8 cellular contexts compared by ENCODE assay signal in genomic region chr11:119107538-119108150, GRCh38. TPM values are rescaled to one million over a fixed set of nuclear protein-coding genes. Genes with fewer than 3 reads are reported as not detected.
DNase-seq lines count a peak whose midpoint lies in the region; ATAC-seq and TF ChIP-seq lines count a peak whose summit lies in the region.

No MANE protein-coding gene starts in this region.

- peak overlapping the region; percentile 99 for H3K4me3 ChIP-seq in thoracic aorta

- DNase-seq in CD4-positive, alpha-beta T cell: peak in 1 of 10 experiments; percentile 22
- DNase-seq in left lobe of liver (ENCODE audit: low spot score): no peak
- no peak for DNase-seq in thoracic aorta (ENCODE audit: low spot score)
- DNase-seq in COR-L47 (lab: John Stamatoyannopoulos, UW): no peak
- DNase-seq in T1000 (lab: John Stamatoyannopoulos, UW): no peak

- POLR2A ChIA-PET in CD4-positive, alpha-beta T cell (lab: Charles Lee): interaction anchor here (1.0 to 3.7 kb wide), 9 partner anchors 8 to 317 kb away, joined by 3 to 38 read pairs (median 11); partner anchors contain the start of genes DDX6, HINFP, RPS25 and SLC37A4

- H3K4me3 Mint-ChIP-seq in CD4-positive, alpha-beta T cell: peak overlapping the region; percentile 89
- H3K4me3 Mint-ChIP-seq in brain: peak overlapping the region; percentile 86 to 94 (median 93)

- no peaks in the 10 kb centered on the region for H3K9me3 Mint-ChIP-seq in CD4-positive, alpha-beta T cell
- H3K9me3 Mint-ChIP-seq in brain: no peaks in the 10 kb centered on the region

- peak overlapping the region; percentile 72 for H3K27ac ChIP-seq in CD4-positive, alpha-beta T cell (ENCODE audit: low read depth, low read length)
- H3K27ac ChIP-seq in thoracic aorta: peak overlapping the region; percentile 65 to 77

- H3K27me3 Mint-ChIP-seq in CD4-positive, alpha-beta T cell: no peaks in the 10 kb centered on the region
- peaks cover 3% of the 10 kb centered on the region for H3K27me3 Mint-ChIP-seq in brain

- peaks cover 38% of the 10 kb centered on the region for H3K36me3 Mint-ChIP-seq in CD4-positive, alpha-beta T cell (ENCODE audit: low read depth)
- H3K36me3 Mint-ChIP-seq in brain: peaks cover 15% of the 10 kb centered on the region

- intact Hi-C loops in CD4-positive, alpha-beta T cell (cut with DNase I, micrococcal nuclease): loop anchor here (2.0 to 10.0 kb wide), 3 partner anchors 15 to 533 kb away; partner anchors contain the start of gene ARCN1 (in 1 of the 2)

- H3K9me3 ChIP-seq in CD4-positive, alpha-beta T cell (ENCODE audit: control insufficient read depth, low read length): no peaks in the 10 kb centered on the region
- no peaks in the 10 kb centered on the region for H3K9me3 ChIP-seq in thoracic aorta

- ATAC-seq in CD4-positive, alpha-beta T cell (ENCODE audit: poor library complexity): peak; percentile 15
- ATAC-seq in GM19455 (IDR thresholded peaks at IDR 0.05; ENCODE audit: unreplicated experiment): peak; percentile 25
- ATAC-seq in HG03571 (IDR thresholded peaks at IDR 0.05; ENCODE audit: unreplicated experiment): peak; percentile 26
- peak; percentile 32 for ATAC-seq in left lobe of liver
- ATAC-seq in thoracic aorta (ENCODE audit: insufficient number of reproducible peaks, low FRiP score, low read depth): no peak

- CTCF ChIA-PET in CD4-positive, alpha-beta T cell (lab: Charles Lee): interaction anchor here (1.0 to 1.6 kb wide), 3 partner anchors 11 to 231 kb away, joined by 3 to 7 read pairs (median 4); a partner anchor contains a TSS

- peaks cover 16 to 48% of the 10 kb centered on the region in 2 donors for H3K4me1 ChIP-seq in thoracic aorta (ENCODE audit: control insufficient read depth in 1 of 2, low read depth in 2 of 2)

- no peaks in the 10 kb centered on the region for H3K27me3 ChIP-seq in CD4-positive, alpha-beta T cell (ENCODE audit: control insufficient read depth, insufficient read depth, low read length)
- no peaks in the 10 kb centered on the region for H3K27me3 ChIP-seq in thoracic aorta (replicated peaks; ENCODE audit: insufficient read depth)

- peaks cover 50% of the 10 kb centered on the region for H3K4me1 Mint-ChIP-seq in CD4-positive, alpha-beta T cell (ENCODE audit: low read depth)
- H3K4me1 Mint-ChIP-seq in brain: peaks cover 60% of the 10 kb centered on the region

- peak overlapping the region; percentile 82 for H3K27ac Mint-ChIP-seq in CD4-positive, alpha-beta T cell
- H3K27ac Mint-ChIP-seq in brain: peak overlapping the region; percentile 67 to 80 (median 76)

- TF ChIP-seq CTCF in CD4-positive, alpha-beta T cell (IDR thresholded peaks at IDR 0.05): no peak
- no peak for TF ChIP-seq CTCF in brain (conservative IDR thresholded peaks at IDR 0.05)
- no peak for TF ChIP-seq CTCF in thoracic aorta (IDR thresholded peaks at IDR 0.05)

- peaks cover 14% of the 10 kb centered on the region for H3K36me3 ChIP-seq in thoracic aorta

RNA-seq across cellular contexts. Expression of gene C2CD2L, which starts 0.5 kb away (rescaled TPM):
- 10 to 100 TPM; 16.0 to 16.2 TPM for total RNA-seq in CD4-positive, alpha-beta T cell
- polyA plus RNA-seq in brain (ENCODE audit: insufficient read depth, low read depth, low replicate concordance): 48.0 TPM
- total RNA-seq in left lobe of liver (9.2 TPM), thoracic aorta (10 to 100 TPM; 10.0 to 13.4 TPM)

RNA-seq across cellular contexts. Expression of gene DPAGT1, which starts 6.0 kb away (rescaled TPM):
- 10 to 100 TPM in 1 of 2 experiments, 1 to 10 TPM in 1; 9.5 to 11.7 TPM for total RNA-seq in CD4-positive, alpha-beta T cell
- polyA plus RNA-seq in brain (ENCODE audit: insufficient read depth, low read depth, low replicate concordance): 43.8 TPM
- 34.3 TPM for total RNA-seq in left lobe of liver
- 10 to 100 TPM; 21.4 to 44.3 TPM for total RNA-seq in thoracic aorta

RNA-seq across cellular contexts. Expression of gene HINFP, which starts 13.7 kb away (rescaled TPM):
- total RNA-seq in CD4-positive, alpha-beta T cell: 10 to 100 TPM; 17.6 to 20.5 TPM
- 28.0 TPM for polyA plus RNA-seq in brain (ENCODE audit: insufficient read depth, low read depth, low replicate concordance)
- total RNA-seq in left lobe of liver: 8.9 TPM
- 10 to 100 TPM; 13.4 to 34.7 TPM for total RNA-seq in thoracic aorta

RNA-seq across cellular contexts. Expression of gene HMBS, which starts 23.0 kb away (rescaled TPM):
- 1 to 10 TPM; 3.4 to 4.1 TPM for total RNA-seq in CD4-positive, alpha-beta T cell
- polyA plus RNA-seq in brain (ENCODE audit: insufficient read depth, low read depth, low replicate concordance): 28.1 TPM
- total RNA-seq in left lobe of liver: 15.1 TPM
- total RNA-seq in thoracic aorta: 10 to 100 TPM in 1 of 2 donors, 1 to 10 TPM in 1; 5.7 to 27.2 TPM

RNA-seq across cellular contexts. Expression of gene VPS11, which starts 40.0 kb away (rescaled TPM):
- 10 to 100 TPM; 76.4 to 84.3 TPM for total RNA-seq in CD4-positive, alpha-beta T cell
- 59.4 TPM for polyA plus RNA-seq in brain (ENCODE audit: insufficient read depth, low read depth, low replicate concordance)
- 8.7 TPM for total RNA-seq in left lobe of liver
- total RNA-seq in thoracic aorta: 10 to 100 TPM; 32.0 to 35.3 TPM
